In the genomic region with DNA sequence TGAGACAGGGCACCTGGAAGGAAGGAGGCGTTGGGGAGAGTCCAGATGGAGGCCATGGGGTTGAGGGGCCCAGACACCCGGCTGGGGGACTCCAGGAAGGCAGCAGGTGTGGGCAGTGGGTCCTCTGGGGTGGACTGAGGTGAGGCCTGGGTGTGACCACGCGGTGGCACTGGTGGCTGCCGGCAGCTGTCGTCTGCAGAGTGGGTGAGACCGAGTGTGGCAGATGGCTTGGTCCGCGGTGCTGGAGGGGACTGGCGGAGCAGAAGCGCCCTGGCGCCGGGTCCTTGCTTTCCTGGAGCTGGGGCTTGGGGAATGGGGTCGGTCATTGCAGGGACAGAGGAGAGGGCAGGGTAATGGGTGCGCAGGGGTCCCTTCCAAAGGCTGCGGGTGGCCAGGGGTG, we compare ENCODE assay signal across 8 cellular contexts. TPM values are rescaled to one million over a fixed set of nuclear protein-coding genes. Genes with fewer than 3 reads are reported as not detected.
DNase-seq lines count a peak whose midpoint lies in the region; ATAC-seq lines count a peak whose summit lies in the region.

No MANE protein-coding gene starts in this region.

- DNase-seq in D341Med (ENCODE audit: low spot score) (peak; percentile 76), left colon (peak in 1 of 2 donors; percentile 67), NCI-H2081 treated with DMSO at 0.1 percent for 48 hours (lab: John Stamatoyannopoulos, UW) (no peak), NAMALWA (ENCODE audit: low spot score) (no peak), NCI-H1436 treated with DMSO at 0.1 percent for 48 hours (lab: John Stamatoyannopoulos, UW) (no peak)
- DNase-seq in activated CD4-positive, alpha-beta memory T cell treated with anti-CD3 and anti-CD28 coated beads, Interleukin-2, amount 10 ng/mL, durations not matched to agents 7 days and 5 days = no peak
- DNase-seq in effector CD4-positive, alpha-beta T cell = no peak

- CTCF ChIA-PET in activated CD4-positive, alpha-beta memory T cell treated with anti-CD3 and anti-CD28 coated beads, Interleukin-2, amount 10 ng/mL, durations not matched to agents 7 days and 5 days (lab: Charles Lee) = interaction anchor here (1.0 to 1.6 kb wide), 2 partner anchors 19 to 260 kb away, joined by 3 to 4 read pairs; a partner anchor contains a TSS

- H3K4me1 Mint-ChIP-seq in activated CD4-positive, alpha-beta memory T cell treated with anti-CD3 and anti-CD28 coated beads, Interleukin-2, amount 10 ng/mL, durations not matched to agents 7 days and 5 days = peaks cover 8% of the 10 kb centered on the region

- intact Hi-C loops in left colon (cut with DNase I, micrococcal nuclease) = no loop called here

- H3K27ac Mint-ChIP-seq in activated CD4-positive, alpha-beta memory T cell treated with anti-CD3 and anti-CD28 coated beads, Interleukin-2, amount 10 ng/mL, durations not matched to agents 7 days and 5 days = no peak overlapping the region

- peaks cover 22% of the 10 kb centered on the region for H3K27me3 Mint-ChIP-seq in activated CD4-positive, alpha-beta memory T cell treated with anti-CD3 and anti-CD28 coated beads, Interleukin-2, amount 10 ng/mL, durations not matched to agents 7 days and 5 days

- peak overlapping the region; percentile 46 for H3K4me3 Mint-ChIP-seq in activated CD4-positive, alpha-beta memory T cell treated with anti-CD3 and anti-CD28 coated beads, Interleukin-2, amount 10 ng/mL, durations not matched to agents 7 days and 5 days

- no peaks in the 10 kb centered on the region for H3K36me3 Mint-ChIP-seq in activated CD4-positive, alpha-beta memory T cell treated with anti-CD3 and anti-CD28 coated beads, Interleukin-2, amount 10 ng/mL, durations not matched to agents 7 days and 5 days (ENCODE audit: low read depth)

- POLR2A ChIA-PET in activated CD4-positive, alpha-beta memory T cell treated with anti-CD3 and anti-CD28 coated beads, Interleukin-2, amount 10 ng/mL, durations not matched to agents 7 days and 5 days (lab: Charles Lee) = interaction anchor here (0.5 kb wide), 1 partner anchor 61 kb away, joined by 3 read pairs; no protein-coding TSS in a partner anchor

- no peaks in the 10 kb centered on the region for H3K9me3 Mint-ChIP-seq in activated CD4-positive, alpha-beta memory T cell treated with anti-CD3 and anti-CD28 coated beads, Interleukin-2, amount 10 ng/mL, durations not matched to agents 7 days and 5 days

- ATAC-seq in HG02852 (IDR thresholded peaks at IDR 0.05; ENCODE audit: unreplicated experiment) (peak; percentile 8), left colon (peak; percentile 76)

RNA-seq across cellular contexts. Expression of a gene that starts 12.5 kb away (rescaled TPM):
- 10 to 100 TPM; 18.3 to 22.8 TPM for total RNA-seq in activated CD4-positive, alpha-beta memory T cell treated with anti-CD3 and anti-CD28 coated beads, Interleukin-2, amount 10 ng/mL, durations not matched to agents 7 days and 5 days
- 10 to 100 TPM; 54.0 to 59.5 TPM for total RNA-seq in left colon

RNA-seq across cellular contexts. Expression of a gene that starts 19.1 kb away (rescaled TPM):
- total RNA-seq in activated CD4-positive, alpha-beta memory T cell treated with anti-CD3 and anti-CD28 coated beads, Interleukin-2, amount 10 ng/mL, durations not matched to agents 7 days and 5 days = 100 to 1,000 TPM; 593 to 623 TPM
- 10 to 100 TPM; 31.2 to 37.9 TPM for total RNA-seq in left colon

RNA-seq across cellular contexts. Expression of a gene that starts 32.5 kb away (rescaled TPM):
- under 1 TPM in 1 of 2 experiments, not detected in 1; 0.23 TPM for total RNA-seq in activated CD4-positive, alpha-beta memory T cell treated with anti-CD3 and anti-CD28 coated beads, Interleukin-2, amount 10 ng/mL, durations not matched to agents 7 days and 5 days
- 10 to 100 TPM; 19.5 to 24.2 TPM for total RNA-seq in left colon

RNA-seq across cellular contexts. Expression of a gene that starts 41.7 kb away (rescaled TPM):
- not detected for total RNA-seq in activated CD4-positive, alpha-beta memory T cell treated with anti-CD3 and anti-CD28 coated beads, Interleukin-2, amount 10 ng/mL, durations not matched to agents 7 days and 5 days
- total RNA-seq in left colon = 1 to 10 TPM; 3.4 to 5.3 TPM

RNA-seq across cellular contexts. Expression of a gene that starts 50.5 kb away (rescaled TPM):
- total RNA-seq in activated CD4-positive, alpha-beta memory T cell treated with anti-CD3 and anti-CD28 coated beads, Interleukin-2, amount 10 ng/mL, durations not matched to agents 7 days and 5 days = not detected
- under 1 TPM in 1 of 2 donors, not detected in 1; 0.14 TPM for total RNA-seq in left colon

Comparison
In these comparisons a context has a peak if more than half of its experiments do, and no peak if none do; other contexts are left out.
1. RNA of a gene that starts 19.1 kb away (total RNA-seq): 593 to 623 TPM in activated CD4-positive, alpha-beta memory T cell treated with anti-CD3 and anti-CD28 coated beads, Interleukin-2, amount 10 ng/mL, durations not matched to agents 7 days and 5 days; 31.2 to 37.9 TPM in left colon; every median in the first group is over 10 times any median in the second.
2. RNA of a gene that starts 32.5 kb away (total RNA-seq): 19.5 to 24.2 TPM in left colon; 0.23 TPM in activated CD4-positive, alpha-beta memory T cell treated with anti-CD3 and anti-CD28 coated beads, Interleukin-2, amount 10 ng/mL, durations not matched to agents 7 days and 5 days; every median in the first group is over 10 times any median in the second.